ENCODE assay signal across 12 cellular contexts in the genomic region with DNA sequence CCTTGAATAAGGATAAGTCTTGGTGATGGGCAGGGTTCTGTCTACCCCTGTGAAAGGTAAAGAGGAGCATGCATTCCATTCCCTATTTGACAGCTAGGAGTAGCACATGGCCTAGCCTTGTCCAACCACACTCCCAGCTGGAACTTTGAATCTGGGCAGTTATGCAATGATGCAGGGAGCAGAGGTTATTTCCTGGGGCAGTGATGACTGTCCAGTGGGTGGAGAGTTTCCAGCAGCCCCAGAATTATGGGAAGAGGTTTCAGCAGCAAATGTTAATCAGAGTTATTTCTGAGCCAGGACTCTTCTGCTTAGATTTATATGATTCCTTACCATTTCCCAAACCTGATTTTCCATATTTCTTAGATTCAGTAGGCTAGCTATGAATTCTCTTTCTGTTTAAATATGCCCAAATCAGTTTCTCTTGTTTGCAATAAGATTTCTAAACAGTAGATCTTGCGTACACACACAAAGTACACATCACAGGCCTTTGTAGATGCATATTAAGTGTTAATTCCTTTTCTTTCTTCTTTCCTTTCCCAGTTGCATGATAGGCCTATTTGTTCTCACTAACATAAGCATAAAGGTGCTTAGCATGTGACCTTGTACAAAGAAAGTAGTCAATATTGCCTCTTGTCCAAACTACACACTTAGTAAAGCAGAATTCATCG. TPM values are rescaled to one million over a fixed set of nuclear protein-coding genes. Genes with fewer than 3 reads are reported as not detected.
DNase-seq lines count a peak whose midpoint lies in the region; ATAC-seq and TF ChIP-seq lines count a peak whose summit lies in the region.
"Had no signal": no experiment of that assay in that cellular context is flagged by ENCODE, and none has a peak within 500 bp of the region (broad histone marks: within the 10 kb centered on the region; RNA-seq: fewer than 3 reads in every experiment).

No MANE protein-coding gene starts in this region.

- peaks cover 4% of the 10 kb centered on the region for H3K27me3 Mint-ChIP-seq in T-helper 2 cell treated with Interferon-gamma antibody and Interleukin-4, amounts not matched to agents 5 μg/mL and 100 μg/mL, for 36 hours (ENCODE audit: low read depth)
- H3K27me3 Mint-ChIP-seq: T-cell had no signal

- H3K4me3 Mint-ChIP-seq in T-helper 2 cell treated with Interferon-gamma antibody and Interleukin-4, amounts not matched to agents 5 μg/mL and 100 μg/mL, for 36 hours = no peak overlapping the region
- H3K4me3 Mint-ChIP-seq: T-cell had no signal

- TF ChIP-seq CTCF in epithelial cell of esophagus (IDR thresholded peaks at IDR 0.05; ENCODE audit: insufficient read depth, low read depth, low read length, missing control alignments) (no peak), omental fat pad (IDR thresholded peaks at IDR 0.05) (no peak)

- no peak overlapping the region for H3K27ac Mint-ChIP-seq in T-helper 2 cell treated with Interferon-gamma antibody and Interleukin-4, amounts not matched to agents 5 μg/mL and 100 μg/mL, for 36 hours
- H3K27ac Mint-ChIP-seq: T-cell had no signal

- no peaks in the 10 kb centered on the region for H3K36me3 Mint-ChIP-seq in T-helper 2 cell treated with Interferon-gamma antibody and Interleukin-4, amounts not matched to agents 5 μg/mL and 100 μg/mL, for 36 hours (ENCODE audit: low read depth)
- H3K36me3 Mint-ChIP-seq: T-cell had no signal

- DNase-seq in ELR (ENCODE audit: low read depth) = peak; percentile 67
- peak; percentile 13 for DNase-seq in HS-5 (ENCODE audit: low read depth)
- DNase-seq in epithelial cell of esophagus (ENCODE audit: low read depth) = peak; percentile 27
- DNase-seq in omental fat pad (ENCODE audit: low spot score) = no peak
- no peak for DNase-seq in activated CD8-positive, alpha-beta memory T cell treated with anti-CD3 and anti-CD28 coated beads, Interleukin-2, amount 50 U/mL, for 4 hours
- DNase-seq in activated CD4-positive, alpha-beta T cell treated with anti-CD3 and anti-CD28 coated beads, Interleukin-2, amount 50 U/mL, for 4 hours = no peak
- DNase-seq in T-helper 2 cell treated with Interferon-gamma antibody and Interleukin-4, amounts not matched to agents 5 μg/mL and 100 μg/mL, for 36 hours (ENCODE audit: low spot score) = no peak
- DNase-seq: activated effector memory CD4-positive, alpha-beta T cell treated with Interleukin-2 at 50 U/mL for 16 hours; DND-41; NCI-H774; T-cell had no signal

- peak; percentile 75 for ATAC-seq in omental fat pad (ENCODE audit: low FRiP score)
- ATAC-seq in esophagus mucosa = no peak
- ATAC-seq: T-cell had no signal

- no peak overlapping the region for H3K4me3 ChIP-seq in epithelial cell of esophagus (ENCODE audit: low read length)

- peaks cover 16% of the 10 kb centered on the region for H3K4me1 Mint-ChIP-seq in T-helper 2 cell treated with Interferon-gamma antibody and Interleukin-4, amounts not matched to agents 5 μg/mL and 100 μg/mL, for 36 hours (ENCODE audit: low read depth)

- no peaks in the 10 kb centered on the region for H3K9me3 Mint-ChIP-seq in T-helper 2 cell treated with Interferon-gamma antibody and Interleukin-4, amounts not matched to agents 5 μg/mL and 100 μg/mL, for 36 hours
- H3K9me3 Mint-ChIP-seq: T-cell had no signal

RNA-seq across cellular contexts. Expression of gene TXLNB, which starts 17.3 kb away (rescaled TPM):
- 1 to 10 TPM in 3 of 4 donors, under 1 TPM in 1; 0.37 to 1.4 (median 1.2) TPM for total RNA-seq in omental fat pad
- 0.24 TPM for total RNA-seq in esophagus mucosa

Comparison
In these comparisons a context has a peak if more than half of its experiments do, and no peak if none do; other contexts are left out.
1. DNase-seq: peak in ELR (single experiment), HS-5 (single experiment) and epithelial cell of esophagus (single experiment); none in omental fat pad (single experiment), activated CD8-positive, alpha-beta memory T cell treated with anti-CD3 and anti-CD28 coated beads, Interleukin-2, amount 50 U/mL, for 4 hours (single experiment), activated CD4-positive, alpha-beta T cell treated with anti-CD3 and anti-CD28 coated beads, Interleukin-2, amount 50 U/mL, for 4 hours (0 of 2) and T-helper 2 cell treated with Interferon-gamma antibody and Interleukin-4, amounts not matched to agents 5 μg/mL and 100 μg/mL, for 36 hours (single experiment).